Comparison of ENCODE assay signal across 18 cellular contexts in genomic region chr18:45625596-45625995, GRCh38. TPM values are rescaled to one million over a fixed set of nuclear protein-coding genes. Genes with fewer than 3 reads are reported as not detected.
DNase-seq lines count a peak whose midpoint lies in the region; ATAC-seq and TF ChIP-seq lines count a peak whose summit lies in the region.
"Had no signal": no experiment of that assay in that cellular context is flagged by ENCODE, and none has a peak within 500 bp of the region (broad histone marks: within the 10 kb centered on the region; RNA-seq: fewer than 3 reads in every experiment).

No MANE protein-coding gene starts in this region.

- H3K9ac ChIP-seq in SK-N-SH, result no peak overlapping the region

- no peaks in the 10 kb centered on the region for H3K9me2 ChIP-seq in SK-N-SH

- no peak for TF ChIP-seq RAD21 in SK-N-SH (IDR thresholded peaks at IDR 0.05; ENCODE audit: low read length)

- H3F3A ChIP-seq in SK-N-SH (replicated peaks; ENCODE audit: insufficient read depth), result no peaks in the 10 kb centered on the region

- peaks cover 0 to 10% of the 10 kb centered on the region in 2 experiments; a peak in 2 of 4 replicates for H3K4me1 ChIP-seq in SK-N-SH (ENCODE audit: control insufficient read depth in 1 of 2, insufficient read depth in 2 of 2, low read depth in 1 of 2, low read length in 1 of 2)
- peaks cover 16% of the 10 kb centered on the region for H3K4me1 ChIP-seq in osteoblast (ENCODE audit: insufficient read depth, low read length)
- peaks cover 23% of the 10 kb centered on the region for H3K4me1 ChIP-seq in vagina

- no peak for TF ChIP-seq POLR2A in vagina (IDR thresholded peaks at IDR 0.05)

- H3K4me1 Mint-ChIP-seq in immature natural killer cell, result peaks cover 0 to 2% of the 10 kb centered on the region in 2 donors

- H3K27ac Mint-ChIP-seq in immature natural killer cell, result no peak overlapping the region

- intact Hi-C loops in vagina (cut with DNase I), result no loop called here

- no peaks in the 10 kb centered on the region for H3K36me3 ChIP-seq in SK-N-SH (replicated peaks in 1 of 2; ENCODE audit: control insufficient read depth in 1 of 2, insufficient read depth in 2 of 2, low read length in 1 of 2)
- H3K36me3 ChIP-seq in osteoblast (ENCODE audit: insufficient read depth, low read length), result no peaks in the 10 kb centered on the region
- H3K36me3 ChIP-seq in vagina, result no peaks in the 10 kb centered on the region

- DNase-seq in SK-N-SH, result no peak
- no peak for DNase-seq in epithelial cell of prostate (ENCODE audit: low read depth, low spot score)
- DNase-seq in osteoblast (ENCODE audit: insufficient read length, low spot score, missing footprints), result peak; percentile 51
- DNase-seq in vagina (ENCODE audit: extremely low spot score in 2 of 2), result no peak
- DNase-seq in activated CD4-positive, alpha-beta T cell treated with anti-CD3 and anti-CD28 coated beads for 48 hours, result no peak
- no peak for DNase-seq in immature natural killer cell
- no peak for DNase-seq in activated naive CD4-positive, alpha-beta T cell (lab: John Stamatoyannopoulos, UW)
- DNase-seq: AML-193, HCEC 1CT, NCI-H1048, NCI-H1436, NCI-H1930, NCI-H524 treated with DMSO at 0.1 percent for 48 hours, RPMI8226 had no signal

- H3K79me2 ChIP-seq in SK-N-SH (ENCODE audit: insufficient read depth) (no peaks in the 10 kb centered on the region), osteoblast (ENCODE audit: insufficient read depth, low read length) (no peaks in the 10 kb centered on the region)

- H4K20me1 ChIP-seq in SK-N-SH (ENCODE audit: insufficient read depth) (no peaks in the 10 kb centered on the region), osteoblast (ENCODE audit: insufficient read depth, low read length) (no peaks in the 10 kb centered on the region)

- CTCF ChIA-PET in SK-N-SH (lab: Yijun Ruan, JAX), result interaction anchor here (0.8 kb wide), 1 partner anchor 39 kb away, joined by 3 read pairs; no protein-coding TSS in a partner anchor

- POLR2A ChIA-PET in SK-N-SH (lab: Yijun Ruan, JAX), result no interaction called here

- ATAC-seq in SK-N-SH treated with all-trans-retinoic acid at 6 μM for 48 hours, result no peak

- 90% methylated on average over 7 of the region's 8 CpGs for whole genome bisulfite sequencing in SK-N-SH (ENCODE audit: low lambda C conversion rate)

- TF ChIP-seq EP300 in SK-N-SH (IDR thresholded peaks at IDR 0.05; ENCODE audit: borderline replicate concordance in 1 of 2, low read depth in 1 of 2, low read length in 1 of 2), result no peak

- H3K27me3 Mint-ChIP-seq in immature natural killer cell (ENCODE audit: low read depth in 3 of 3), result peaks cover 2 to 9% (median 6%) of the 10 kb centered on the region in 3 donors

- no peaks in the 10 kb centered on the region for H3K9me3 Mint-ChIP-seq in immature natural killer cell

- H3K4me3 Mint-ChIP-seq in immature natural killer cell, result no peak overlapping the region

- H3K4me2 ChIP-seq in SK-N-SH, result 0 out of 2 replicates have a peak overlapping the region, but pooled peaks have one; percentile 41
- H3K4me2 ChIP-seq in osteoblast (ENCODE audit: insufficient read depth, low read length), result peak overlapping the region; percentile 58

- H2AFZ ChIP-seq in SK-N-SH (ENCODE audit: low read depth) (no peak overlapping the region), osteoblast (ENCODE audit: low read length) (no peak overlapping the region)

- H3K27me3 ChIP-seq in SK-N-SH (ENCODE audit: insufficient read depth) (no peaks in the 10 kb centered on the region), osteoblast (ENCODE audit: insufficient read depth, low read length) (peaks cover 14% of the 10 kb centered on the region), vagina (no peaks in the 10 kb centered on the region)

- no peaks in the 10 kb centered on the region for H3K9me3 ChIP-seq in SK-N-SH
- H3K9me3 ChIP-seq in osteoblast (ENCODE audit: low read depth, low read length), result no peaks in the 10 kb centered on the region
- H3K9me3 ChIP-seq in vagina, result no peaks in the 10 kb centered on the region

- TF ChIP-seq CTCF in SK-N-SH (IDR thresholded peaks at IDR 0.05) (no peak), osteoblast (IDR thresholded peaks at IDR 0.05; ENCODE audit: extremely low read depth, low read depth, low read length) (no peak), vagina (IDR thresholded peaks at IDR 0.05) (no peak)

- H3K36me3 Mint-ChIP-seq in immature natural killer cell, result no peaks in the 10 kb centered on the region

- H3K4me3 ChIP-seq in SK-N-SH (ENCODE audit: low read depth in 2 of 2, low read length in 1 of 2) (no peak overlapping the region), osteoblast (ENCODE audit: insufficient read depth, low read length) (no peak overlapping the region), vagina (no peak overlapping the region)

- H3K27ac ChIP-seq in SK-N-SH (ENCODE audit: low read depth in 2 of 2, low read length in 1 of 2), result no peak overlapping the region
- H3K27ac ChIP-seq in epithelial cell of prostate, result peak overlapping the region; percentile 36
- H3K27ac ChIP-seq in osteoblast (ENCODE audit: low read depth, low read length), result no peak overlapping the region
- H3K27ac ChIP-seq in vagina, result peak overlapping the region; percentile 52
- H3K27ac ChIP-seq: 22Rv1, C4-2B had no signal

TF ChIP-seq in SK-N-SH, 30 proteins besides CTCF, POLR2A, EP300 and RAD21:
- TF ChIP-seq POLR2AphosphoS5 (IDR thresholded peaks at IDR 0.05; ENCODE audit: low read depth, low read length) (no peak), YY1 (IDR thresholded peaks at IDR 0.05; ENCODE audit: low read depth) (no peak), ZBTB33 (IDR thresholded peaks at IDR 0.05; ENCODE audit: borderline replicate concordance, low read depth) (no peak), GABPA (IDR thresholded peaks at IDR 0.05; ENCODE audit: low read depth) (no peak), USF2 (IDR thresholded peaks at IDR 0.05; ENCODE audit: borderline replicate concordance, low read depth, low read length) (no peak), RXRA (IDR thresholded peaks at IDR 0.05; ENCODE audit: borderline replicate concordance, low read depth) (no peak)

TF ChIP-seq in SK-N-SH treated with all-trans-retinoic acid at 6 μM for 48 hours, 23 proteins besides CTCF, POLR2A, EP300 and RAD21:
- TF ChIP-seq POU6F1 (CRISPR knock-in tag; IDR thresholded peaks at IDR 0.05; ENCODE audit: borderline replicate concordance, low read depth) (no peak), OSR1 (CRISPR knock-in tag; IDR thresholded peaks at IDR 0.05) (no peak), ZNF70 (CRISPR knock-in tag; IDR thresholded peaks at IDR 0.05) (no peak), CREB5 (CRISPR knock-in tag; IDR thresholded peaks at IDR 0.05; ENCODE audit: low read depth) (no peak), GLIS3 (CRISPR knock-in tag; IDR thresholded peaks at IDR 0.05) (no peak), SNAI2 (CRISPR knock-in tag; IDR thresholded peaks at IDR 0.05) (no peak), CSDC2 (CRISPR knock-in tag; IDR thresholded peaks at IDR 0.05) (no peak)

RNA-seq across cellular contexts. Expression of gene SLC14A2, which starts 10.3 kb away (rescaled TPM):
- polyA plus RNA-seq in SK-N-SH (2012; rRNA removed), result 0.03 TPM in 2 replicates
- 0.04 and 0.05 TPM in 2 replicates for polyA plus RNA-seq in SK-N-SH (2012; cell fraction: cytosol; rRNA removed)
- polyA plus RNA-seq in SK-N-SH (2012; cell fraction: nucleus; rRNA removed), result 0.06 and 0.07 TPM in 2 replicates
- total RNA-seq in osteoblast, result under 0.01 and 0.29 TPM in 2 replicates
- not detected for total RNA-seq in vagina
- under 1 TPM; 0.03 to 0.65 (median 0.19) TPM for polyA plus RNA-seq in immature natural killer cell
- total RNA-seq: IMR-90 had no signal

Comparison
In these comparisons a context has a peak if more than half of its experiments do, and no peak if none do; other contexts are left out.
1. H3K27ac ChIP-seq: peak in epithelial cell of prostate (single experiment) and vagina (single experiment); none in SK-N-SH (0 of 2) and osteoblast (single experiment).